ENCODE assay signal across 1 cellular context in the genomic region with DNA sequence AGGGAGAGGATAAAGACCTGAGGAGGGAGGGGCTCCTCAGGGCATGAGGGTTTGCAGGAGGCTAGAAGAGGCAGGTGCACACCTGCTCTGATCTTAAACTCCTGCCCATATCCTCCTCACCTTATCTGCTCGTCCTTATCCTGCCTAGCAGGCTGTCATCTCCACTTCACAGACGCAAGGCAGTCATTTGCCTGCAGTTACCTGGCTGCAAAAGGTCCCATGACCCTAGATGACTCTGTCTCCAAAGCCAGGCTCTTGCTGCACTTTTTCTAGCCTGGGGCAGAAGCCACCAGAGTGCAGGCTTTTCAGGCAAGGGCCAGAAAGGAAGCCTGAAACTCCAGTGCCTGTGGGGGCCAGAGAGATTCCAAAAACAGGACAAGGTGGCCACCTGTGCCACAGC.
TF ChIP-seq lines count a peak whose summit lies in the region.

No MANE protein-coding gene starts in this region.

TF ChIP-seq in H1, 55 proteins besides CTCF, POLR2A, EP300 and RAD21:
- no peak for TF ChIP-seq TCF12 (IDR thresholded peaks at IDR 0.05; ENCODE audit: low read depth, low read length)
- no peak for TF ChIP-seq ZNF274 (IDR thresholded peaks at IDR 0.05; ENCODE audit: borderline replicate concordance, extremely low read depth, low read length)
